ENCODE assay signal across 28 cellular contexts in the genomic region with DNA sequence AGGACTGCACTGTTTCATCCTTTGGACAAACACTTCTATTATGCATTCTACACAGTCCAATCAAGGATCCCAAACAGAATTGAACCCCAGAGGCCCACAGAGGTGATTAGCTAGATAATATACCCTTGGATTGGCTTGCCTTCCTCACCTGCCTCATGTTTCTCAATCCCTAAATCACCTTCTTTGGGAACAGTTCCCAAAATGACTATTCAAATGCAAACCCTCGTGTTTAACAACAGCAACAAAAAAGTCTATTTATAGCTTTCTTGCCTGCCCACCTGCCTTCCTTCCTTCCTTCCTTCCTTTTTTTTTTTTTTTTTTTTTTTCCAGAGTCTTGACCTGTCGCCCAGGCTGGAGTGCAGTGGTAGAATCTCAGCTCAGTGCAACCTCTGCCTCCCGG.
"Had no signal": no experiment of that assay in that cellular context is flagged by ENCODE, and none has a peak within 500 bp of the region (broad histone marks: within the 10 kb centered on the region; RNA-seq: fewer than 3 reads in every experiment).

No MANE protein-coding gene starts in this region.

- H3K4me3 Mint-ChIP-seq: mesothelial cell of epicardium; naive B cell; natural killer cell; nephron progenitor cell; neural progenitor cell; stimulated activated memory B cell treated with anti-CD40 and anti-IgM and Interleukin-4, amounts not matched to agents 10 μg/mL and 1 μg/mL and 100 μg/mL, for 72 hours; stimulated activated naive CD8-positive, alpha-beta T cell treated with anti-CD3 and anti-CD28 coated beads, Interleukin-15, amount 100 ng/mL, for 72 hours; type B pancreatic cell had no signal

- H3K9me3 ChIP-seq: left ventricle myocardium inferior, neutrophil, right atrium auricular region, right lobe of liver, tibial nerve, uterus had no signal

- H3K27me3 Mint-ChIP-seq: naive B cell; progenitor cell of endocrine pancreas; stimulated activated memory B cell treated with anti-CD40 and anti-IgM and Interleukin-4, amounts not matched to agents 10 μg/mL and 1 μg/mL and 100 μg/mL, for 72 hours; stimulated activated naive CD8-positive, alpha-beta T cell treated with anti-CD3 and anti-CD28 coated beads, Interleukin-15, amount 100 ng/mL, for 72 hours; type B pancreatic cell had no signal

- H3K27ac Mint-ChIP-seq: mesothelial cell of epicardium; natural killer cell; nephron progenitor cell; neural progenitor cell; progenitor cell of endocrine pancreas; stimulated activated memory B cell treated with anti-CD40 and anti-IgM and Interleukin-4, amounts not matched to agents 10 μg/mL and 1 μg/mL and 100 μg/mL, for 72 hours; stimulated activated naive CD8-positive, alpha-beta T cell treated with anti-CD3 and anti-CD28 coated beads, Interleukin-15, amount 100 ng/mL, for 72 hours; type B pancreatic cell had no signal

- DNase-seq: hypothalamus; islet precursor cell; left ventricle myocardium inferior; mesendoderm; naive B cell; natural killer cell; nephron progenitor cell; occipital lobe; right lobe of liver; stimulated activated CD4-positive, alpha-beta T cell treated with anti-CD3 and anti-CD28 coated beads, Interleukin-1b, Interleukin-23, amount 100 ng/mL, for 48 hours; stimulated activated CD4-positive, alpha-beta T cell treated with anti-CD3 and anti-CD28 coated beads, Interleukin-2, amount 100 ng/mL, for 48 hours; stimulated activated CD4-positive, alpha-beta T cell treated with anti-CD3 and anti-CD28 coated beads, Interleukin-4, amount 100 ng/mL, for 4 hours; stimulated activated CD8-positive, alpha-beta memory T cell treated with anti-CD3 and anti-CD28 coated beads, Interleukin-4, amount 100 ng/mL, for 48 hours; stimulated activated naive CD4-positive, alpha-beta T cell treated with Interleukin-2 at 50 U/mL for 16 hours; stimulated activated naive CD8-positive, alpha-beta T cell treated with anti-CD3 and anti-CD28 coated beads, Interleukin-15, amount 100 ng/mL, for 72 hours; substantia nigra; uterus had no signal

- H3K4me1 Mint-ChIP-seq: naive B cell; natural killer cell; nephron progenitor cell; neural progenitor cell; stimulated activated memory B cell treated with anti-CD40 and anti-IgM and Interleukin-4, amounts not matched to agents 10 μg/mL and 1 μg/mL and 100 μg/mL, for 72 hours; stimulated activated naive CD8-positive, alpha-beta T cell treated with anti-CD3 and anti-CD28 coated beads, Interleukin-15, amount 100 ng/mL, for 72 hours had no signal

- H3K9me3 Mint-ChIP-seq: mesothelial cell of epicardium; nephron progenitor cell; neural progenitor cell; stimulated activated naive CD8-positive, alpha-beta T cell treated with anti-CD3 and anti-CD28 coated beads, Interleukin-15, amount 100 ng/mL, for 72 hours; type B pancreatic cell had no signal

- H3K27me3 ChIP-seq: neural progenitor cell, neutrophil, right atrium auricular region, right lobe of liver, tibial nerve, uterus had no signal

- ATAC-seq: natural killer cell; right lobe of liver; stimulated activated memory B cell treated with anti-CD40 and anti-IgM and Interleukin-4, amounts not matched to agents 10 μg/mL and 1 μg/mL and 100 μg/mL, for 72 hours; stimulated activated naive CD8-positive, alpha-beta T cell treated with anti-CD3 and anti-CD28 coated beads, Interleukin-15, amount 100 ng/mL, for 72 hours had no signal

- H3K27ac ChIP-seq: left ventricle myocardium inferior, neural progenitor cell, neutrophil, parathyroid adenoma, right atrium auricular region, right lobe of liver, tibial nerve, uterus had no signal

- H3K9ac ChIP-seq: neural progenitor cell, parathyroid adenoma had no signal

- H3K36me3 ChIP-seq: left ventricle myocardium inferior, neural progenitor cell, neutrophil, right atrium auricular region, right lobe of liver, tibial nerve had no signal

- H3K36me3 Mint-ChIP-seq: mesothelial cell of epicardium; naive B cell; neural progenitor cell; stimulated activated memory B cell treated with anti-CD40 and anti-IgM and Interleukin-4, amounts not matched to agents 10 μg/mL and 1 μg/mL and 100 μg/mL, for 72 hours; type B pancreatic cell had no signal

- H3K4me1 ChIP-seq: left ventricle myocardium inferior, neural progenitor cell, parathyroid adenoma, right atrium auricular region, tibial nerve, uterus had no signal

- H3K4me3 ChIP-seq: left ventricle myocardium inferior, lung, neural progenitor cell, right atrium auricular region, right lobe of liver, smooth muscle cell, tibial nerve, uterus had no signal
